ENCODE assay signal across 12 cellular contexts in genomic region chr5:78795757-78796156, GRCh38.
A peak's percentile ranks its signal among the peaks of the same experiment; 100 is the strongest.
DNase-seq lines count a peak whose midpoint lies in the region; ATAC-seq, FAIRE-seq and TF ChIP-seq lines count a peak whose summit lies in the region.
"Had no signal": no experiment of that assay in that cellular context is flagged by ENCODE, and none has a peak within 500 bp of the region (broad histone marks: within the 10 kb centered on the region; RNA-seq: fewer than 3 reads in every experiment).

No MANE protein-coding gene starts in this region.

- FAIRE-seq in RCC 7860 (lab: Jason Lieb, UNC) = peak; percentile 84

- no peak for DNase-seq in activated T-cell treated with anti-CD3 and anti-CD28 coated beads, Interleukin-2, amount 50 U/mL, for 4 hours
- no peak for DNase-seq in activated T-cell treated with anti-CD3 and anti-CD28 coated beads, Interleukin-2, amount 50 U/mL, for 24 hours
- DNase-seq in RCC 7860 (ENCODE audit: low spot score) (peak; percentile 75), fibroblast of the aortic adventitia (ENCODE audit: low read depth) (peak; percentile 33), type B pancreatic cell (ENCODE audit: extremely low spot score, unreplicated experiment) (no peak), dedifferentiated amniotic fluid mesenchymal stem cell (ENCODE audit: extremely low spot score) (no peak), iPS-NIHi11 (ENCODE audit: low spot score) (no peak)
- DNase-seq: DMS79, mammary epithelial cell, NCI-H524, Right ventricle myocardium superior had no signal

- H3K27ac Mint-ChIP-seq in activated T-cell treated with anti-CD3 and anti-CD28 coated beads, Interleukin-2, amount 50 U/mL, for 24 hours = no peak overlapping the region
- H3K27ac Mint-ChIP-seq in type B pancreatic cell = peak overlapping the region; percentile 24

- peaks cover 16% of the 10 kb centered on the region for H3K36me3 Mint-ChIP-seq in activated T-cell treated with anti-CD3 and anti-CD28 coated beads, Interleukin-2, amount 50 U/mL, for 4 hours (ENCODE audit: insufficient read depth)
- peaks cover 12% of the 10 kb centered on the region for H3K36me3 Mint-ChIP-seq in activated T-cell treated with anti-CD3 and anti-CD28 coated beads, Interleukin-2, amount 50 U/mL, for 24 hours (ENCODE audit: low read depth)
- H3K36me3 Mint-ChIP-seq in type B pancreatic cell = peaks cover 7% of the 10 kb centered on the region

- no peak overlapping the region for H3K4me3 ChIP-seq in fibroblast of the aortic adventitia (ENCODE audit: low read depth, low read length)

- TF ChIP-seq CTCF in fibroblast of the aortic adventitia (IDR thresholded peaks at IDR 0.05; ENCODE audit: insufficient read depth, low read length) (no peak), type B pancreatic cell (conservative IDR thresholded peaks at IDR 0.05) (no peak)

- peaks cover 2% of the 10 kb centered on the region for H3K4me1 Mint-ChIP-seq in activated T-cell treated with anti-CD3 and anti-CD28 coated beads, Interleukin-2, amount 50 U/mL, for 4 hours (ENCODE audit: low read depth)
- peaks cover 5% of the 10 kb centered on the region for H3K4me1 Mint-ChIP-seq in activated T-cell treated with anti-CD3 and anti-CD28 coated beads, Interleukin-2, amount 50 U/mL, for 24 hours (ENCODE audit: low read depth)
- peaks cover 21% of the 10 kb centered on the region for H3K4me1 Mint-ChIP-seq in type B pancreatic cell (ENCODE audit: unreplicated experiment)

- H3K9me3 Mint-ChIP-seq in activated T-cell treated with anti-CD3 and anti-CD28 coated beads, Interleukin-2, amount 50 U/mL, for 4 hours = no peaks in the 10 kb centered on the region
- H3K9me3 Mint-ChIP-seq in activated T-cell treated with anti-CD3 and anti-CD28 coated beads, Interleukin-2, amount 50 U/mL, for 24 hours = no peaks in the 10 kb centered on the region
- H3K9me3 Mint-ChIP-seq in type B pancreatic cell = peaks cover 8% of the 10 kb centered on the region

- ATAC-seq in activated T-cell treated with anti-CD3 and anti-CD28 coated beads, Interleukin-2, amount 50 U/mL, for 4 hours = peak; percentile 43 to 54
- no peak for ATAC-seq in GM18520 (IDR thresholded peaks at IDR 0.05; ENCODE audit: unreplicated experiment)

- no peaks in the 10 kb centered on the region for H3K27me3 Mint-ChIP-seq in activated T-cell treated with anti-CD3 and anti-CD28 coated beads, Interleukin-2, amount 50 U/mL, for 4 hours (ENCODE audit: low read depth)
- H3K27me3 Mint-ChIP-seq in activated T-cell treated with anti-CD3 and anti-CD28 coated beads, Interleukin-2, amount 50 U/mL, for 24 hours = no peaks in the 10 kb centered on the region
- no peaks in the 10 kb centered on the region for H3K27me3 Mint-ChIP-seq in type B pancreatic cell

- no peak overlapping the region for H3K4me3 Mint-ChIP-seq in activated T-cell treated with anti-CD3 and anti-CD28 coated beads, Interleukin-2, amount 50 U/mL, for 4 hours
- no peak overlapping the region for H3K4me3 Mint-ChIP-seq in activated T-cell treated with anti-CD3 and anti-CD28 coated beads, Interleukin-2, amount 50 U/mL, for 24 hours
- no peak overlapping the region for H3K4me3 Mint-ChIP-seq in type B pancreatic cell

Comparison
In these comparisons a context has a peak if more than half of its experiments do, and no peak if none do; other contexts are left out.
1. DNase-seq: peak in RCC 7860 (single experiment) and fibroblast of the aortic adventitia (single experiment); none in activated T-cell treated with anti-CD3 and anti-CD28 coated beads, Interleukin-2, amount 50 U/mL, for 4 hours (single experiment), activated T-cell treated with anti-CD3 and anti-CD28 coated beads, Interleukin-2, amount 50 U/mL, for 24 hours (single experiment), type B pancreatic cell (single experiment), dedifferentiated amniotic fluid mesenchymal stem cell (single experiment) and iPS-NIHi11 (single experiment).